1 cellular context compared by ENCODE assay signal in genomic region chr18:11981633-11982366, GRCh38.
TF ChIP-seq lines count a peak whose summit lies in the region.

No MANE protein-coding gene starts in this region.

TF ChIP-seq in HepG2, 621 proteins besides CTCF, POLR2A, EP300 and RAD21 (continued from another document and continues in another):
- TF ChIP-seq ETV5 (CRISPR knock-in tag; IDR thresholded peaks at IDR 0.05; ENCODE audit: borderline replicate concordance): no peak; the same call in 1 of the 2 replicates
- 0 out of 2 replicates have a peak, but pooled peaks have one; percentile 4 for TF ChIP-seq KDM5A (IDR thresholded peaks at IDR 0.05; ENCODE audit: borderline replicate concordance, low read length)
- peak; percentile 69 for TF ChIP-seq NR2C2 (CRISPR knock-in tag; IDR thresholded peaks at IDR 0.05; ENCODE audit: borderline replicate concordance)
- no peak for TF ChIP-seq MIER3 (CRISPR knock-in tag; IDR thresholded peaks at IDR 0.05; ENCODE audit: borderline replicate concordance)
- TF ChIP-seq POLR2AphosphoS2 (IDR thresholded peaks at IDR 0.05; ENCODE audit: low read depth, low read length): no peak
- TF ChIP-seq KLF6 (CRISPR knock-in tag; IDR thresholded peaks at IDR 0.05): no peak
- peak; percentile 29; the same call in 1 of the 2 replicates for TF ChIP-seq ZNF746 (CRISPR knock-in tag; IDR thresholded peaks at IDR 0.05)
- no peak for TF ChIP-seq NCOA2 (CRISPR knock-in tag; IDR thresholded peaks at IDR 0.05)
- no peak for TF ChIP-seq SIN3B (IDR thresholded peaks at IDR 0.05; ENCODE audit: low read length)
- 0 out of 2 replicates have a peak, but pooled peaks have one; percentile 2 for TF ChIP-seq SP4 (CRISPR knock-in tag; IDR thresholded peaks at IDR 0.05)
- no peak for TF ChIP-seq ZNF382 (CRISPR knock-in tag; IDR thresholded peaks at IDR 0.05; ENCODE audit: borderline replicate concordance)
- no peak for TF ChIP-seq HIC2 (CRISPR knock-in tag; IDR thresholded peaks at IDR 0.05; ENCODE audit: low read depth)
- TF ChIP-seq KDM1A (CRISPR knock-in tag; IDR thresholded peaks at IDR 0.05): no peak
- TF ChIP-seq ZNF451 (CRISPR knock-in tag; IDR thresholded peaks at IDR 0.05): 0 out of 2 replicates have a peak, but pooled peaks have one; percentile 11
- TF ChIP-seq ZBTB14 (CRISPR knock-in tag; IDR thresholded peaks at IDR 0.05): 0 out of 2 replicates have a peak, but pooled peaks have one; percentile 6
- TF ChIP-seq MEIS1 (CRISPR knock-in tag; IDR thresholded peaks at IDR 0.05; ENCODE audit: borderline replicate concordance): no peak
- 0 out of 2 replicates have a peak, but pooled peaks have one; percentile 33 for TF ChIP-seq ZNF704 (CRISPR knock-in tag; IDR thresholded peaks at IDR 0.05; ENCODE audit: borderline replicate concordance)
- peak; percentile 56 for TF ChIP-seq POLR2G (IDR thresholded peaks at IDR 0.05; ENCODE audit: low read depth, low read length)
- TF ChIP-seq ZMYM2 (CRISPR knock-in tag; IDR thresholded peaks at IDR 0.05): no peak
- no peak for TF ChIP-seq MLXIP (CRISPR knock-in tag; IDR thresholded peaks at IDR 0.05; ENCODE audit: borderline replicate concordance)
- no peak for TF ChIP-seq ELF1 (CRISPR knock-in tag; IDR thresholded peaks at IDR 0.05)
- TF ChIP-seq ZNF260 (CRISPR knock-in tag; IDR thresholded peaks at IDR 0.05; ENCODE audit: borderline replicate concordance, low read depth): no peak
- no peak; the same call in 1 of the 2 replicates for TF ChIP-seq FOXK1 (CRISPR knock-in tag; IDR thresholded peaks at IDR 0.05; ENCODE audit: borderline replicate concordance, low read depth)
- TF ChIP-seq ZNF446 (CRISPR knock-in tag; IDR thresholded peaks at IDR 0.05): peak; percentile 79; the same call in 1 of the 2 replicates
- no peak for TF ChIP-seq SIX1 (CRISPR knock-in tag; IDR thresholded peaks at IDR 0.05; ENCODE audit: borderline replicate concordance)
- no peak for TF ChIP-seq BRCA1 (CRISPR knock-in tag; IDR thresholded peaks at IDR 0.05)
- peak; percentile 88 for TF ChIP-seq UBTF (CRISPR knock-in tag; IDR thresholded peaks at IDR 0.05)
- TF ChIP-seq PRPF4 (IDR thresholded peaks at IDR 0.05; ENCODE audit: low read depth, low read length, poor library complexity, severe bottlenecking): no peak
- TF ChIP-seq SP2 (CRISPR knock-in tag; IDR thresholded peaks at IDR 0.05): no peak
- TF ChIP-seq ASH2L (IDR thresholded peaks at IDR 0.05; ENCODE audit: insufficient read length, low read depth, low read length): peak; percentile 24
- no peak for TF ChIP-seq DNMT1 (CRISPR knock-in tag; IDR thresholded peaks at IDR 0.05)
- TF ChIP-seq KDM2A (CRISPR knock-in tag; IDR thresholded peaks at IDR 0.05; ENCODE audit: borderline replicate concordance, low read depth): 0 out of 2 replicates have a peak, but pooled peaks have one; percentile 31
- TF ChIP-seq HMG20A (CRISPR knock-in tag; IDR thresholded peaks at IDR 0.05; ENCODE audit: borderline replicate concordance): no peak
- peak; percentile 43; the same call in 1 of the 2 replicates for TF ChIP-seq ZGPAT (CRISPR knock-in tag; IDR thresholded peaks at IDR 0.05)
- TF ChIP-seq ZBTB46 (CRISPR knock-in tag; IDR thresholded peaks at IDR 0.05; ENCODE audit: borderline replicate concordance): no peak
- 0 out of 2 replicates have a peak, but pooled peaks have one; percentile 29 for TF ChIP-seq ZNF597 (CRISPR knock-in tag; IDR thresholded peaks at IDR 0.05)
- 0 out of 2 replicates have a peak, but pooled peaks have one; percentile 48 for TF ChIP-seq ZNF607 (CRISPR knock-in tag; IDR thresholded peaks at IDR 0.05; ENCODE audit: borderline replicate concordance)
- TF ChIP-seq LCORL (IDR thresholded peaks at IDR 0.05): no peak
- TF ChIP-seq LCORL (CRISPR knock-in tag; IDR thresholded peaks at IDR 0.05): no peak
- TF ChIP-seq ZNF589 (CRISPR knock-in tag; conservative IDR thresholded peaks at IDR 0.05): no peak
- no peak for TF ChIP-seq SCMH1 (CRISPR knock-in tag; IDR thresholded peaks at IDR 0.05; ENCODE audit: borderline replicate concordance)
- TF ChIP-seq ATF2 (CRISPR knock-in tag; IDR thresholded peaks at IDR 0.05): no peak
- no peak for TF ChIP-seq ZNF274 (CRISPR knock-in tag; IDR thresholded peaks at IDR 0.05)
- TF ChIP-seq AKAP8 (CRISPR knock-in tag; IDR thresholded peaks at IDR 0.05): no peak
- TF ChIP-seq ZSCAN29 (CRISPR knock-in tag; conservative IDR thresholded peaks at IDR 0.05): no peak
- no peak for TF ChIP-seq SATB2 (CRISPR knock-in tag; IDR thresholded peaks at IDR 0.05)
- TF ChIP-seq TP53 (CRISPR knock-in tag; conservative IDR thresholded peaks at IDR 0.05): no peak
- no peak for TF ChIP-seq TCF7L2 (IDR thresholded peaks at IDR 0.05; ENCODE audit: low read depth, low read length)
- TF ChIP-seq ZUFSP (CRISPR knock-in tag; IDR thresholded peaks at IDR 0.05; ENCODE audit: borderline replicate concordance): no peak
- no peak for TF ChIP-seq ZBTB42 (CRISPR knock-in tag; IDR thresholded peaks at IDR 0.05)
- TF ChIP-seq ZNF335 (CRISPR knock-in tag; IDR thresholded peaks at IDR 0.05): no peak
